8 cellular contexts compared by ENCODE assay signal in genomic region chr11:66082936-66083698, GRCh38. TPM values are rescaled to one million over a fixed set of nuclear protein-coding genes. Genes with fewer than 3 reads are reported as not detected.
DNase-seq lines count a peak whose midpoint lies in the region; ATAC-seq and TF ChIP-seq lines count a peak whose summit lies in the region.

No MANE protein-coding gene starts in this region.

- no peak overlapping the region for H3K4me2 ChIP-seq in MM.1S (ENCODE audit: low read depth, low read length)

- no peak overlapping the region for H3K27ac ChIP-seq in MM.1S (ENCODE audit: low read length)

- peaks cover 13% of the 10 kb centered on the region for H3F3A ChIP-seq in MM.1S (ENCODE audit: insufficient read depth, low read length)

- no peaks in the 10 kb centered on the region for H3K9me2 ChIP-seq in MM.1S (replicated peaks; ENCODE audit: insufficient read depth, low read length)

- no peak overlapping the region for H3K4me3 ChIP-seq in MM.1S (ENCODE audit: low read length)

- peak; percentile 76 for DNase-seq in DMS153 treated with DMSO at 0.1 percent for 48 hours (lab: John Stamatoyannopoulos, UW; ENCODE audit: unreplicated experiment)
- peak; percentile 83 for DNase-seq in NCI-H2029 (lab: John Stamatoyannopoulos, UW)
- peak; percentile 29 for DNase-seq in mucosa of gallbladder (ENCODE audit: low spot score)
- no peak for DNase-seq in anterior cingulate cortex (lab: John Stamatoyannopoulos, UW)
- no peak for DNase-seq in MM.1S
- no peak for DNase-seq in stimulated activated CD4-positive, alpha-beta T cell treated with anti-CD3 and anti-CD28 coated beads, Interleukin-4, amount 100 ng/mL, for 1 hour
- no peak for DNase-seq in activated T-cell treated with anti-CD3 and anti-CD28 coated beads, Interleukin-2, amount 50 U/mL, for 48 hours

- no peak for TF ChIP-seq CTCF in MM.1S (IDR thresholded peaks at IDR 0.05; ENCODE audit: low read length)

- no peaks in the 10 kb centered on the region for H3K27me3 Mint-ChIP-seq in activated T-helper 17 cell treated with anti-CD3 and anti-CD28 coated beads, Interleukin-2, amount 50 U/mL, for 72 hours

- no peak overlapping the region for H3K9ac ChIP-seq in MM.1S (ENCODE audit: low read length)

- H3K4me3 Mint-ChIP-seq in activated T-helper 17 cell treated with anti-CD3 and anti-CD28 coated beads, Interleukin-2, amount 50 U/mL, for 72 hours: peak overlapping the region; percentile 91

- peak overlapping the region; percentile 85 for H3K27ac Mint-ChIP-seq in activated T-helper 17 cell treated with anti-CD3 and anti-CD28 coated beads, Interleukin-2, amount 50 U/mL, for 72 hours

- peaks cover 78% of the 10 kb centered on the region for H3K79me2 ChIP-seq in MM.1S (ENCODE audit: low read length)

- H2AFZ ChIP-seq in MM.1S (ENCODE audit: low read length): no peak overlapping the region

- no peaks in the 10 kb centered on the region for H4K20me1 ChIP-seq in MM.1S (ENCODE audit: insufficient read depth, low read length)

- H3K4me1 ChIP-seq in MM.1S (ENCODE audit: low read length): peaks cover 26% of the 10 kb centered on the region

- ATAC-seq in activated T-helper 17 cell treated with anti-CD3 and anti-CD28 coated beads, Interleukin-2, amount 50 U/mL, for 72 hours (replicated peaks): no peak

- no peaks in the 10 kb centered on the region for H3K9me3 Mint-ChIP-seq in activated T-helper 17 cell treated with anti-CD3 and anti-CD28 coated beads, Interleukin-2, amount 50 U/mL, for 72 hours

- no peaks in the 10 kb centered on the region for H3K36me3 ChIP-seq in MM.1S (replicated peaks; ENCODE audit: insufficient read depth, low read length)

- H3K9me3 ChIP-seq in MM.1S (replicated peaks; ENCODE audit: insufficient read depth, low read length): no peaks in the 10 kb centered on the region

- H3K4me1 Mint-ChIP-seq in activated T-helper 17 cell treated with anti-CD3 and anti-CD28 coated beads, Interleukin-2, amount 50 U/mL, for 72 hours: peaks cover 69% of the 10 kb centered on the region

- H3K36me3 Mint-ChIP-seq in activated T-helper 17 cell treated with anti-CD3 and anti-CD28 coated beads, Interleukin-2, amount 50 U/mL, for 72 hours (ENCODE audit: low read depth): peaks cover 50% of the 10 kb centered on the region

- H3K27me3 ChIP-seq in MM.1S (replicated peaks; ENCODE audit: insufficient read depth, low read length): no peaks in the 10 kb centered on the region

RNA-seq across cellular contexts. Expression of gene PACS1, which starts 13.0 kb away (rescaled TPM):
- 100 to 1,000 TPM in 1 of 2 donors, 10 to 100 TPM in 1; 84.5 to 105 TPM for total RNA-seq in activated T-helper 17 cell treated with anti-CD3 and anti-CD28 coated beads, Interleukin-2, amount 50 U/mL, for 72 hours
- total RNA-seq in mucosa of gallbladder: 68.0 TPM

RNA-seq across cellular contexts. Expression of gene SF3B2, which starts 31.0 kb away (rescaled TPM):
- total RNA-seq in activated T-helper 17 cell treated with anti-CD3 and anti-CD28 coated beads, Interleukin-2, amount 50 U/mL, for 72 hours: 100 to 1,000 TPM; 201 to 237 TPM
- total RNA-seq in mucosa of gallbladder: 161 TPM

RNA-seq across cellular contexts. Expression of gene GAL3ST3, which starts 34.2 kb away (rescaled TPM):
- under 1 TPM in 1 of 2 donors, not detected in 1; 0.45 TPM for total RNA-seq in activated T-helper 17 cell treated with anti-CD3 and anti-CD28 coated beads, Interleukin-2, amount 50 U/mL, for 72 hours
- 0.78 TPM for total RNA-seq in mucosa of gallbladder

RNA-seq across cellular contexts. Expression of gene CATSPER1, which starts 56.8 kb away (rescaled TPM):
- total RNA-seq in activated T-helper 17 cell treated with anti-CD3 and anti-CD28 coated beads, Interleukin-2, amount 50 U/mL, for 72 hours: 1 to 10 TPM in 1 of 2 donors, not detected in 1; 2.1 TPM
- 0.92 TPM for total RNA-seq in mucosa of gallbladder

Comparison
In these comparisons a context has a peak if more than half of its experiments do, and no peak if none do; other contexts are left out.
1. DNase-seq: peak in DMS153 treated with DMSO at 0.1 percent for 48 hours (single experiment), NCI-H2029 (single experiment) and mucosa of gallbladder (single experiment); none in anterior cingulate cortex (0 of 58), MM.1S (single experiment), stimulated activated CD4-positive, alpha-beta T cell treated with anti-CD3 and anti-CD28 coated beads, Interleukin-4, amount 100 ng/mL, for 1 hour (single experiment) and activated T-cell treated with anti-CD3 and anti-CD28 coated beads, Interleukin-2, amount 50 U/mL, for 48 hours (0 of 2).